In the genomic region with DNA sequence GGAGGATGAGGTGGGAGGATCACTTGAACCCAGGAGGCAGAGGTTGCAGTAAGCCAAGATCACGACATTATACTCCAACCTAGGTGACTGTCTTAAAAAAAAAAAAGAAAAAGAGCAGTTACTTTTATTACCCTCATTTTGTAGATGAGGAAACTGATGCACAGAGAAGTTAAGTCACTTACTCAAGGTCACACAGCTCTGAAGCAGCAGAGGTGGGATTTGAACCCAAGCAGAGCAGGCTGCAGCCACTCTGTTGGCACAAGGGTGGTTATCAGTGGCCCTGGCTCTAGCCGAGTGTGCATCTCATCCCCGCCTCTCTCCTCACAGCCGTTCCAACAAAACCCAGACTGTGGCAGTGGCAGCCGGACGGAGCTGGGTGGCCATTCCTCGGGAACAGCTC, we compare ENCODE assay signal across 2 cellular contexts.
A peak's percentile ranks its signal among the peaks of the same experiment; 100 is the strongest.
TF ChIP-seq lines count a peak whose summit lies in the region.

No MANE protein-coding gene starts in this region.

TF ChIP-seq in HepG2, 621 proteins besides CTCF, POLR2A, EP300 and RAD21:
- TF ChIP-seq SOX13 (IDR thresholded peaks at IDR 0.05) (no peak), SOX13 (CRISPR knock-in tag; conservative IDR thresholded peaks at IDR 0.05 in 1 of 2, IDR thresholded peaks at IDR 0.05 in 1 of 2) (no peak), SMAD3 (CRISPR knock-in tag; IDR thresholded peaks at IDR 0.05) (no peak), ZNF768 (CRISPR knock-in tag; IDR thresholded peaks at IDR 0.05) (peak; percentile 90), HNRNPUL1 (IDR thresholded peaks at IDR 0.05; ENCODE audit: low read depth, low read length) (no peak)
- TF ChIP-seq, protein P1, sequence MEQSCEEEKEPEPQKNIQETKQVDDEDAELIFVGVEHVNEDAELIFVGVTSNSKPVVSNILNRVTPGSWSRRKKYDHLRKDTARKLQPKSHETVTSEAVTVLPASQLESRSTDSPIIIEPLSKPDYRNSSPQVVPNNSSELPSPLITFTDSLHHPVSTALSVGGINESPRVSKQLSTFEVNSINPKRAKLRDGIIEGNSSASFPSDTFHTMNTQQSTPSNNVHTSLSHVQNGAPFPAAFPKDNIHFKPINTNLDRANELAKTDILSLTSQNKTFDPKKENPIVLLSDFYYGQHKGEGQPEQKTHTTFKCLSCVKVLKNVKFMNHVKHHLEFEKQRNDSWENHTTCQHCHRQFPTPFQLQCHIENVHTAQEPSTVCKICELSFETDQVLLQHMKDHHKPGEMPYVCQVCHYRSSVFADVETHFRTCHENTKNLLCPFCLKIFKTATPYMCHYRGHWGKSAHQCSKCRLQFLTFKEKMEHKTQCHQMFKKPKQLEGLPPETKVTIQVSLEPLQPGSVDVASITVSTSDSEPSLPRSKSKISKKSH (CRISPR knock-in tag; IDR thresholded peaks at IDR 0.05; ENCODE audit: borderline replicate concordance) = no peak

TF ChIP-seq in HEK293, 187 proteins besides CTCF, POLR2A, EP300 and RAD21:
- TF ChIP-seq HOXC10 (CRISPR knock-in tag; IDR thresholded peaks at IDR 0.05) (no peak), PRDM2 (tag by site-specific recombination; IDR thresholded peaks at IDR 0.05; ENCODE audit: borderline replicate concordance) (no peak), ZNF629 (tag by site-specific recombination; IDR thresholded peaks at IDR 0.05) (no peak), IKZF3 (tag by site-specific recombination; IDR thresholded peaks at IDR 0.05) (no peak), ZNF223 (tag by site-specific recombination; IDR thresholded peaks at IDR 0.05) (no peak), ZNF24 (tag by site-specific recombination; IDR thresholded peaks at IDR 0.05) (no peak), ZNF548 (tag by site-specific recombination; IDR thresholded peaks at IDR 0.05) (no peak), ZNF768 (tag by site-specific recombination; IDR thresholded peaks at IDR 0.05) (0 out of 2 replicates have a peak, but pooled peaks have one; percentile 50)
TF ChIP-seq in HEK293: peak in this region for 1.
